ENCODE assay signal across 1 cellular context in genomic region chr12:119089668-119090013, GRCh38.
TF ChIP-seq lines count a peak whose summit lies in the region.

No MANE protein-coding gene starts in this region.

TF ChIP-seq in H1, 55 proteins besides CTCF, POLR2A, EP300 and RAD21 (continued from another document):
- TF ChIP-seq SIN3A (conservative IDR thresholded peaks at IDR 0.05 in 1 of 2, IDR thresholded peaks at IDR 0.05 in 1 of 2; ENCODE audit: low read depth in 1 of 2, low read length in 2 of 2) (no peak), SRF (IDR thresholded peaks at IDR 0.05; ENCODE audit: low read depth, low read length) (no peak), CREB1 (IDR thresholded peaks at IDR 0.05) (no peak), PHF8 (conservative IDR thresholded peaks at IDR 0.05; ENCODE audit: low read depth, low read length) (no peak), NANOG (IDR thresholded peaks at IDR 0.05; ENCODE audit: insufficient read depth, low read depth, low read length, poor library complexity, severe bottlenecking) (no peak), CHD7 (IDR thresholded peaks at IDR 0.05; ENCODE audit: insufficient replicate concordance, low read length) (no peak)
